ENCODE assay signal across 1 cellular context in genomic region chr1:11787251-11787803, GRCh38.
TF ChIP-seq lines count a peak whose summit lies in the region.

No MANE protein-coding gene starts in this region.

TF ChIP-seq in SK-N-SH, 30 proteins besides CTCF, POLR2A, EP300 and RAD21:
- TF ChIP-seq REST (IDR thresholded peaks at IDR 0.05; ENCODE audit: low read depth, low read length) (no peak), USF1 (IDR thresholded peaks at IDR 0.05; ENCODE audit: borderline replicate concordance, low read depth) (no peak), ELF1 (IDR thresholded peaks at IDR 0.05) (no peak), FOXJ3 (CRISPR knock-in tag; IDR thresholded peaks at IDR 0.05) (no peak), TEAD4 (IDR thresholded peaks at IDR 0.05; ENCODE audit: borderline replicate concordance, insufficient read depth) (no peak), PBX3 (IDR thresholded peaks at IDR 0.05) (no peak), FOXM1 (IDR thresholded peaks at IDR 0.05; ENCODE audit: low read depth) (no peak), GATA2 (CRISPR knock-in tag; IDR thresholded peaks at IDR 0.05) (no peak), MEF2A (IDR thresholded peaks at IDR 0.05; ENCODE audit: borderline replicate concordance, low read depth) (no peak), YY1 (IDR thresholded peaks at IDR 0.05; ENCODE audit: low read depth) (no peak), JUND (IDR thresholded peaks at IDR 0.05) (no peak), RXRA (IDR thresholded peaks at IDR 0.05; ENCODE audit: borderline replicate concordance, low read depth) (no peak), SIN3A (IDR thresholded peaks at IDR 0.05; ENCODE audit: borderline replicate concordance, low read depth, low read length) (no peak), RFX5 (IDR thresholded peaks at IDR 0.05; ENCODE audit: low read length) (no peak), ZBTB33 (IDR thresholded peaks at IDR 0.05; ENCODE audit: borderline replicate concordance, low read depth) (no peak), TAF1 (IDR thresholded peaks at IDR 0.05; ENCODE audit: borderline replicate concordance, low read depth, low read length) (no peak), FOSL2 (IDR thresholded peaks at IDR 0.05; ENCODE audit: borderline replicate concordance, low read depth) (no peak)
